In genomic region chr11:128291043-128291442, GRCh38 we compare ENCODE assay signal across 13 cellular contexts.
DNase-seq lines count a peak whose midpoint lies in the region; ATAC-seq lines count a peak whose summit lies in the region.
"Had no signal": no experiment of that assay in that cellular context is flagged by ENCODE, and none has a peak within 500 bp of the region (broad histone marks: within the 10 kb centered on the region; RNA-seq: fewer than 3 reads in every experiment).

No MANE protein-coding gene starts in this region.

- H3K27ac Mint-ChIP-seq in T-cell, result peak overlapping the region; percentile 98 to 100
- peak overlapping the region; percentile 99 for H3K27ac Mint-ChIP-seq in stimulated activated naive CD8-positive, alpha-beta T cell treated with anti-CD3 and anti-CD28 coated beads, Interleukin-15, Interleukin-2, amounts not matched to agents 100 ng/mL and 50 ng/mL, for 24 hours
- H3K27ac Mint-ChIP-seq: dendritic cell treated with granulocyte-macrophage colony-stimulating factor and Interleukin-4, amounts not matched to agents 40 ng/mL and 50 ng/mL, for 4 days had no signal

- H3K27me3 Mint-ChIP-seq in T-cell, result no peaks in the 10 kb centered on the region
- H3K27me3 Mint-ChIP-seq in stimulated activated naive CD8-positive, alpha-beta T cell treated with anti-CD3 and anti-CD28 coated beads, Interleukin-15, Interleukin-2, amounts not matched to agents 100 ng/mL and 50 ng/mL, for 24 hours, result no peaks in the 10 kb centered on the region

- DNase-seq in activated T-cell treated with anti-CD3 and anti-CD28 coated beads, Interleukin-2, amount 50 U/mL, for 1 hour, result peak; percentile 45
- DNase-seq in activated T-cell treated with anti-CD3 and anti-CD28 coated beads for 4 hours, result no peak
- DNase-seq in T-cell, result no peak
- peak; percentile 11 for DNase-seq in iris pigment epithelial cell (ENCODE audit: low read depth)
- DNase-seq: AML-193, hippocampal formation, NCI-H1048, occipital lobe had no signal

- peaks cover 9% of the 10 kb centered on the region for H3K36me3 Mint-ChIP-seq in T-cell
- peaks cover 21% of the 10 kb centered on the region for H3K36me3 Mint-ChIP-seq in stimulated activated naive CD8-positive, alpha-beta T cell treated with anti-CD3 and anti-CD28 coated beads, Interleukin-15, Interleukin-2, amounts not matched to agents 100 ng/mL and 50 ng/mL, for 24 hours (ENCODE audit: low read depth)

- ATAC-seq in T-cell (replicated peaks in 1 of 4) (no peak), HG03108 (IDR thresholded peaks at IDR 0.05; ENCODE audit: unreplicated experiment) (no peak), HG03521 (IDR thresholded peaks at IDR 0.05; ENCODE audit: unreplicated experiment) (no peak), GM21717 (IDR thresholded peaks at IDR 0.05; ENCODE audit: unreplicated experiment) (no peak)

- peak overlapping the region; percentile 87 to 91 (median 91) for H3K4me3 Mint-ChIP-seq in T-cell
- peak overlapping the region; percentile 89 for H3K4me3 Mint-ChIP-seq in stimulated activated naive CD8-positive, alpha-beta T cell treated with anti-CD3 and anti-CD28 coated beads, Interleukin-15, Interleukin-2, amounts not matched to agents 100 ng/mL and 50 ng/mL, for 24 hours
- H3K4me3 Mint-ChIP-seq: dendritic cell treated with granulocyte-macrophage colony-stimulating factor and Interleukin-4, amounts not matched to agents 40 ng/mL and 50 ng/mL, for 4 days had no signal

- CTCF ChIA-PET in T-cell (lab: Charles Lee), result interaction anchor here (0.5 to 10.4 kb wide), 28 partner anchors 11 to 540 kb away, joined by 3 to 109 read pairs (median 6); no protein-coding TSS in a partner anchor

- peaks cover 92 to 98% (median 96%) of the 10 kb centered on the region in 3 donors for H3K4me1 Mint-ChIP-seq in T-cell
- peaks cover 100% of the 10 kb centered on the region for H3K4me1 Mint-ChIP-seq in stimulated activated naive CD8-positive, alpha-beta T cell treated with anti-CD3 and anti-CD28 coated beads, Interleukin-15, Interleukin-2, amounts not matched to agents 100 ng/mL and 50 ng/mL, for 24 hours (ENCODE audit: low read depth)

- peaks cover 0 to 3% (median 0%) of the 10 kb centered on the region in 3 donors for H3K9me3 Mint-ChIP-seq in T-cell
- peaks cover 5% of the 10 kb centered on the region for H3K9me3 Mint-ChIP-seq in stimulated activated naive CD8-positive, alpha-beta T cell treated with anti-CD3 and anti-CD28 coated beads, Interleukin-15, Interleukin-2, amounts not matched to agents 100 ng/mL and 50 ng/mL, for 24 hours
- H3K9me3 Mint-ChIP-seq: dendritic cell treated with granulocyte-macrophage colony-stimulating factor and Interleukin-4, amounts not matched to agents 40 ng/mL and 50 ng/mL, for 4 days had no signal

- POLR2A ChIA-PET in T-cell (lab: Charles Lee), result interaction anchor here (0.5 to 3.9 kb wide), 17 partner anchors 10 to 339 kb away, joined by 3 to 52 read pairs (median 4); no protein-coding TSS in a partner anchor

Comparison
In these comparisons a context has a peak if more than half of its experiments do, and no peak if none do; other contexts are left out.
1. DNase-seq: peak in activated T-cell treated with anti-CD3 and anti-CD28 coated beads, Interleukin-2, amount 50 U/mL, for 1 hour (single experiment) and iris pigment epithelial cell (single experiment); none in activated T-cell treated with anti-CD3 and anti-CD28 coated beads for 4 hours (single experiment) and T-cell (0 of 34).